In the genomic region with DNA sequence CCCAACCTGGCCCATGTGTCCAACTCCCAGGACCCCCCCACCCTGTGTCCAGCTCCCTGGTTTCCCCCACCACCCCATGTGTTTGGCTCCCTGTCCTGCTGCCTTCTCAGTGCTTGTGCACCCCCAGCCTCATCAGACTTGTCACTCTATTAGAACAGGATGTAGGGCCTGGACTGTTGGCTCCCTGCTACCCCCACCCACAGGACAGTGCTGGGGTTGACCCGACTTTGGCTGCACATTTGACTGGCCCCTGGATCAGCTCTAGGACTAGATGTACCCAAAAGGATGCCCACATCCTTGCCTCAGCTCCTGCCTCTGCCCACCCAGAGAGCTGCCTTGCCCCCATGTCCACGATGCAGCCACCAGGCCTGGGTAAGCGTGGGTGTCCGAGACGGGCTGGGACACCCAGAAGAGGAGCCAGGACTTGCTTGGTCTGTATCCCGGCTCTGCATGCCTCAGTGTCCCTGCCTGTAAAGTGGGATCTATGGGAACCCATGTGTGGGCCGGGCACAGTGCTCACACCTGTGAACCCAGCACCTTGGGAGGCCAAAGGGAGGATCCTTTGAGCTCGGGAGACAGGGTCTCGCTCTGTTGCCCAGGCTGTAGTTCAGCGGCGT, we compare ENCODE assay signal across 3 cellular contexts.
TF ChIP-seq lines count a peak whose summit lies in the region.

No MANE protein-coding gene starts in this region.

TF ChIP-seq in SK-N-SH, 30 proteins besides CTCF, POLR2A, EP300 and RAD21 (continued from another document):
- TF ChIP-seq CHD2 (IDR thresholded peaks at IDR 0.05; ENCODE audit: low read length, partially characterized antibody) (no peak), NRF1 (IDR thresholded peaks at IDR 0.05; ENCODE audit: low read depth, low read length) (no peak)
- TF ChIP-seq, protein P1, sequence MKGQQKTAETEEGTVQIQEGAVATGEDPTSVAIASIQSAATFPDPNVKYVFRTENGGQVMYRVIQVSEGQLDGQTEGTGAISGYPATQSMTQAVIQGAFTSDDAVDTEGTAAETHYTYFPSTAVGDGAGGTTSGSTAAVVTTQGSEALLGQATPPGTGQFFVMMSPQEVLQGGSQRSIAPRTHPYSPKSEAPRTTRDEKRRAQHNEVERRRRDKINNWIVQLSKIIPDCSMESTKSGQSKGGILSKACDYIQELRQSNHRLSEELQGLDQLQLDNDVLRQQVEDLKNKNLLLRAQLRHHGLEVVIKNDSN (IDR thresholded peaks at IDR 0.05; ENCODE audit: borderline replicate concordance, low read depth): no peak

TF ChIP-seq in SK-N-SH treated with all-trans-retinoic acid at 6 μM for 48 hours, 23 proteins besides CTCF, POLR2A, EP300 and RAD21 (continued from another document):
- TF ChIP-seq, protein P2, sequence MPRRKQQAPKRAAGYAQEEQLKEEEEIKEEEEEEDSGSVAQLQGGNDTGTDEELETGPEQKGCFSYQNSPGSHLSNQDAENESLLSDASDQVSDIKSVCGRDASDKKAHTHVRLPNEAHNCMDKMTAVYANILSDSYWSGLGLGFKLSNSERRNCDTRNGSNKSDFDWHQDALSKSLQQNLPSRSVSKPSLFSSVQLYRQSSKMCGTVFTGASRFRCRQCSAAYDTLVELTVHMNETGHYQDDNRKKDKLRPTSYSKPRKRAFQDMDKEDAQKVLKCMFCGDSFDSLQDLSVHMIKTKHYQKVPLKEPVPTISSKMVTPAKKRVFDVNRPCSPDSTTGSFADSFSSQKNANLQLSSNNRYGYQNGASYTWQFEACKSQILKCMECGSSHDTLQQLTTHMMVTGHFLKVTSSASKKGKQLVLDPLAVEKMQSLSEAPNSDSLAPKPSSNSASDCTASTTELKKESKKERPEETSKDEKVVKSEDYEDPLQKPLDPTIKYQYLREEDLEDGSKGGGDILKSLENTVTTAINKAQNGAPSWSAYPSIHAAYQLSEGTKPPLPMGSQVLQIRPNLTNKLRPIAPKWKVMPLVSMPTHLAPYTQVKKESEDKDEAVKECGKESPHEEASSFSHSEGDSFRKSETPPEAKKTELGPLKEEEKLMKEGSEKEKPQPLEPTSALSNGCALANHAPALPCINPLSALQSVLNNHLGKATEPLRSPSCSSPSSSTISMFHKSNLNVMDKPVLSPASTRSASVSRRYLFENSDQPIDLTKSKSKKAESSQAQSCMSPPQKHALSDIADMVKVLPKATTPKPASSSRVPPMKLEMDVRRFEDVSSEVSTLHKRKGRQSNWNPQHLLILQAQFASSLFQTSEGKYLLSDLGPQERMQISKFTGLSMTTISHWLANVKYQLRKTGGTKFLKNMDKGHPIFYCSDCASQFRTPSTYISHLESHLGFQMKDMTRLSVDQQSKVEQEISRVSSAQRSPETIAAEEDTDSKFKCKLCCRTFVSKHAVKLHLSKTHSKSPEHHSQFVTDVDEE (CRISPR knock-in tag; IDR thresholded peaks at IDR 0.05): no peak
- TF ChIP-seq, protein P3, sequence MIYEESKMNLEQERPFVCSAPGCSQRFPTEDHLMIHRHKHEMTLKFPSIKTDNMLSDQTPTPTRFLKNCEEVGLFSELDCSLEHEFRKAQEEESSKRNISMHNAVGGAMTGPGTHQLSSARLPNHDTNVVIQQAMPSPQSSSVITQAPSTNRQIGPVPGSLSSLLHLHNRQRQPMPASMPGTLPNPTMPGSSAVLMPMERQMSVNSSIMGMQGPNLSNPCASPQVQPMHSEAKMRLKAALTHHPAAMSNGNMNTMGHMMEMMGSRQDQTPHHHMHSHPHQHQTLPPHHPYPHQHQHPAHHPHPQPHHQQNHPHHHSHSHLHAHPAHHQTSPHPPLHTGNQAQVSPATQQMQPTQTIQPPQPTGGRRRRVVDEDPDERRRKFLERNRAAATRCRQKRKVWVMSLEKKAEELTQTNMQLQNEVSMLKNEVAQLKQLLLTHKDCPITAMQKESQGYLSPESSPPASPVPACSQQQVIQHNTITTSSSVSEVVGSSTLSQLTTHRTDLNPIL (CRISPR knock-in tag; IDR thresholded peaks at IDR 0.05; ENCODE audit: low read depth): no peak
- TF ChIP-seq ESRRG (CRISPR knock-in tag; IDR thresholded peaks at IDR 0.05): no peak
- TF ChIP-seq ZFP3 (CRISPR knock-in tag; IDR thresholded peaks at IDR 0.05): no peak
- TF ChIP-seq ZNF70 (CRISPR knock-in tag; IDR thresholded peaks at IDR 0.05): no peak
- no peak for TF ChIP-seq BACH2 (CRISPR knock-in tag; IDR thresholded peaks at IDR 0.05; ENCODE audit: borderline replicate concordance)
- TF ChIP-seq ARNTL (CRISPR knock-in tag; IDR thresholded peaks at IDR 0.05; ENCODE audit: borderline replicate concordance, low read depth): no peak
- TF ChIP-seq, protein P4, sequence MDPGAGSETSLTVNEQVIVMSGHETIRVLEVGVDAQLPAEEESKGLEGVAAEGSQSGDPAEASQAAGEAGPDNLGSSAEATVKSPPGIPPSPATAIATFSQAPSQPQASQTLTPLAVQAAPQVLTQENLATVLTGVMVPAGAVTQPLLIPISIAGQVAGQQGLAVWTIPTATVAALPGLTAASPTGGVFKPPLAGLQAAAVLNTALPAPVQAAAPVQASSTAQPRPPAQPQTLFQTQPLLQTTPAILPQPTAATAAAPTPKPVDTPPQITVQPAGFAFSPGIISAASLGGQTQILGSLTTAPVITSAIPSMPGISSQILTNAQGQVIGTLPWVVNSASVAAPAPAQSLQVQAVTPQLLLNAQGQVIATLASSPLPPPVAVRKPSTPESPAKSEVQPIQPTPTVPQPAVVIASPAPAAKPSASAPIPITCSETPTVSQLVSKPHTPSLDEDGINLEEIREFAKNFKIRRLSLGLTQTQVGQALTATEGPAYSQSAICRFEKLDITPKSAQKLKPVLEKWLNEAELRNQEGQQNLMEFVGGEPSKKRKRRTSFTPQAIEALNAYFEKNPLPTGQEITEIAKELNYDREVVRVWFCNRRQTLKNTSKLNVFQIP (CRISPR knock-in tag; IDR thresholded peaks at IDR 0.05; ENCODE audit: borderline replicate concordance, low read depth): no peak
- no peak for TF ChIP-seq GLIS3 (CRISPR knock-in tag; IDR thresholded peaks at IDR 0.05)

TF ChIP-seq in GM23338, 12 proteins besides CTCF, POLR2A, EP300 and RAD21:
- no peak for TF ChIP-seq NANOG (IDR thresholded peaks at IDR 0.05; ENCODE audit: borderline replicate concordance)
- TF ChIP-seq, protein P5, sequence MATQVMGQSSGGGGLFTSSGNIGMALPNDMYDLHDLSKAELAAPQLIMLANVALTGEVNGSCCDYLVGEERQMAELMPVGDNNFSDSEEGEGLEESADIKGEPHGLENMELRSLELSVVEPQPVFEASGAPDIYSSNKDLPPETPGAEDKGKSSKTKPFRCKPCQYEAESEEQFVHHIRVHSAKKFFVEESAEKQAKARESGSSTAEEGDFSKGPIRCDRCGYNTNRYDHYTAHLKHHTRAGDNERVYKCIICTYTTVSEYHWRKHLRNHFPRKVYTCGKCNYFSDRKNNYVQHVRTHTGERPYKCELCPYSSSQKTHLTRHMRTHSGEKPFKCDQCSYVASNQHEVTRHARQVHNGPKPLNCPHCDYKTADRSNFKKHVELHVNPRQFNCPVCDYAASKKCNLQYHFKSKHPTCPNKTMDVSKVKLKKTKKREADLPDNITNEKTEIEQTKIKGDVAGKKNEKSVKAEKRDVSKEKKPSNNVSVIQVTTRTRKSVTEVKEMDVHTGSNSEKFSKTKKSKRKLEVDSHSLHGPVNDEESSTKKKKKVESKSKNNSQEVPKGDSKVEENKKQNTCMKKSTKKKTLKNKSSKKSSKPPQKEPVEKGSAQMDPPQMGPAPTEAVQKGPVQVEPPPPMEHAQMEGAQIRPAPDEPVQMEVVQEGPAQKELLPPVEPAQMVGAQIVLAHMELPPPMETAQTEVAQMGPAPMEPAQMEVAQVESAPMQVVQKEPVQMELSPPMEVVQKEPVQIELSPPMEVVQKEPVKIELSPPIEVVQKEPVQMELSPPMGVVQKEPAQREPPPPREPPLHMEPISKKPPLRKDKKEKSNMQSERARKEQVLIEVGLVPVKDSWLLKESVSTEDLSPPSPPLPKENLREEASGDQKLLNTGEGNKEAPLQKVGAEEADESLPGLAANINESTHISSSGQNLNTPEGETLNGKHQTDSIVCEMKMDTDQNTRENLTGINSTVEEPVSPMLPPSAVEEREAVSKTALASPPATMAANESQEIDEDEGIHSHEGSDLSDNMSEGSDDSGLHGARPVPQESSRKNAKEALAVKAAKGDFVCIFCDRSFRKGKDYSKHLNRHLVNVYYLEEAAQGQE (IDR thresholded peaks at IDR 0.05; ENCODE audit: unreplicated experiment): no peak
- TF ChIP-seq ZNF331 (CRISPR knock-in tag; IDR thresholded peaks at IDR 0.05; ENCODE audit: low read depth): no peak
- TF ChIP-seq STAT1 (IDR thresholded peaks at IDR 0.05; ENCODE audit: unreplicated experiment): no peak
- TF ChIP-seq EZH2phosphoT487 (IDR thresholded peaks at IDR 0.05; ENCODE audit: unreplicated experiment): no peak
- TF ChIP-seq CREB1 (CRISPR knock-in tag; IDR thresholded peaks at IDR 0.05; ENCODE audit: low read depth): no peak
- TF ChIP-seq ZNF114 (CRISPR knock-in tag; IDR thresholded peaks at IDR 0.05): no peak
- TF ChIP-seq, protein P6, sequence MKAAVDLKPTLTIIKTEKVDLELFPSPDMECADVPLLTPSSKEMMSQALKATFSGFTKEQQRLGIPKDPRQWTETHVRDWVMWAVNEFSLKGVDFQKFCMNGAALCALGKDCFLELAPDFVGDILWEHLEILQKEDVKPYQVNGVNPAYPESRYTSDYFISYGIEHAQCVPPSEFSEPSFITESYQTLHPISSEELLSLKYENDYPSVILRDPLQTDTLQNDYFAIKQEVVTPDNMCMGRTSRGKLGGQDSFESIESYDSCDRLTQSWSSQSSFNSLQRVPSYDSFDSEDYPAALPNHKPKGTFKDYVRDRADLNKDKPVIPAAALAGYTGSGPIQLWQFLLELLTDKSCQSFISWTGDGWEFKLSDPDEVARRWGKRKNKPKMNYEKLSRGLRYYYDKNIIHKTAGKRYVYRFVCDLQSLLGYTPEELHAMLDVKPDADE (IDR thresholded peaks at IDR 0.05): no peak
- TF ChIP-seq POLR2AphosphoS5 (IDR thresholded peaks at IDR 0.05; ENCODE audit: low read depth): no peak
- TF ChIP-seq, protein P7, sequence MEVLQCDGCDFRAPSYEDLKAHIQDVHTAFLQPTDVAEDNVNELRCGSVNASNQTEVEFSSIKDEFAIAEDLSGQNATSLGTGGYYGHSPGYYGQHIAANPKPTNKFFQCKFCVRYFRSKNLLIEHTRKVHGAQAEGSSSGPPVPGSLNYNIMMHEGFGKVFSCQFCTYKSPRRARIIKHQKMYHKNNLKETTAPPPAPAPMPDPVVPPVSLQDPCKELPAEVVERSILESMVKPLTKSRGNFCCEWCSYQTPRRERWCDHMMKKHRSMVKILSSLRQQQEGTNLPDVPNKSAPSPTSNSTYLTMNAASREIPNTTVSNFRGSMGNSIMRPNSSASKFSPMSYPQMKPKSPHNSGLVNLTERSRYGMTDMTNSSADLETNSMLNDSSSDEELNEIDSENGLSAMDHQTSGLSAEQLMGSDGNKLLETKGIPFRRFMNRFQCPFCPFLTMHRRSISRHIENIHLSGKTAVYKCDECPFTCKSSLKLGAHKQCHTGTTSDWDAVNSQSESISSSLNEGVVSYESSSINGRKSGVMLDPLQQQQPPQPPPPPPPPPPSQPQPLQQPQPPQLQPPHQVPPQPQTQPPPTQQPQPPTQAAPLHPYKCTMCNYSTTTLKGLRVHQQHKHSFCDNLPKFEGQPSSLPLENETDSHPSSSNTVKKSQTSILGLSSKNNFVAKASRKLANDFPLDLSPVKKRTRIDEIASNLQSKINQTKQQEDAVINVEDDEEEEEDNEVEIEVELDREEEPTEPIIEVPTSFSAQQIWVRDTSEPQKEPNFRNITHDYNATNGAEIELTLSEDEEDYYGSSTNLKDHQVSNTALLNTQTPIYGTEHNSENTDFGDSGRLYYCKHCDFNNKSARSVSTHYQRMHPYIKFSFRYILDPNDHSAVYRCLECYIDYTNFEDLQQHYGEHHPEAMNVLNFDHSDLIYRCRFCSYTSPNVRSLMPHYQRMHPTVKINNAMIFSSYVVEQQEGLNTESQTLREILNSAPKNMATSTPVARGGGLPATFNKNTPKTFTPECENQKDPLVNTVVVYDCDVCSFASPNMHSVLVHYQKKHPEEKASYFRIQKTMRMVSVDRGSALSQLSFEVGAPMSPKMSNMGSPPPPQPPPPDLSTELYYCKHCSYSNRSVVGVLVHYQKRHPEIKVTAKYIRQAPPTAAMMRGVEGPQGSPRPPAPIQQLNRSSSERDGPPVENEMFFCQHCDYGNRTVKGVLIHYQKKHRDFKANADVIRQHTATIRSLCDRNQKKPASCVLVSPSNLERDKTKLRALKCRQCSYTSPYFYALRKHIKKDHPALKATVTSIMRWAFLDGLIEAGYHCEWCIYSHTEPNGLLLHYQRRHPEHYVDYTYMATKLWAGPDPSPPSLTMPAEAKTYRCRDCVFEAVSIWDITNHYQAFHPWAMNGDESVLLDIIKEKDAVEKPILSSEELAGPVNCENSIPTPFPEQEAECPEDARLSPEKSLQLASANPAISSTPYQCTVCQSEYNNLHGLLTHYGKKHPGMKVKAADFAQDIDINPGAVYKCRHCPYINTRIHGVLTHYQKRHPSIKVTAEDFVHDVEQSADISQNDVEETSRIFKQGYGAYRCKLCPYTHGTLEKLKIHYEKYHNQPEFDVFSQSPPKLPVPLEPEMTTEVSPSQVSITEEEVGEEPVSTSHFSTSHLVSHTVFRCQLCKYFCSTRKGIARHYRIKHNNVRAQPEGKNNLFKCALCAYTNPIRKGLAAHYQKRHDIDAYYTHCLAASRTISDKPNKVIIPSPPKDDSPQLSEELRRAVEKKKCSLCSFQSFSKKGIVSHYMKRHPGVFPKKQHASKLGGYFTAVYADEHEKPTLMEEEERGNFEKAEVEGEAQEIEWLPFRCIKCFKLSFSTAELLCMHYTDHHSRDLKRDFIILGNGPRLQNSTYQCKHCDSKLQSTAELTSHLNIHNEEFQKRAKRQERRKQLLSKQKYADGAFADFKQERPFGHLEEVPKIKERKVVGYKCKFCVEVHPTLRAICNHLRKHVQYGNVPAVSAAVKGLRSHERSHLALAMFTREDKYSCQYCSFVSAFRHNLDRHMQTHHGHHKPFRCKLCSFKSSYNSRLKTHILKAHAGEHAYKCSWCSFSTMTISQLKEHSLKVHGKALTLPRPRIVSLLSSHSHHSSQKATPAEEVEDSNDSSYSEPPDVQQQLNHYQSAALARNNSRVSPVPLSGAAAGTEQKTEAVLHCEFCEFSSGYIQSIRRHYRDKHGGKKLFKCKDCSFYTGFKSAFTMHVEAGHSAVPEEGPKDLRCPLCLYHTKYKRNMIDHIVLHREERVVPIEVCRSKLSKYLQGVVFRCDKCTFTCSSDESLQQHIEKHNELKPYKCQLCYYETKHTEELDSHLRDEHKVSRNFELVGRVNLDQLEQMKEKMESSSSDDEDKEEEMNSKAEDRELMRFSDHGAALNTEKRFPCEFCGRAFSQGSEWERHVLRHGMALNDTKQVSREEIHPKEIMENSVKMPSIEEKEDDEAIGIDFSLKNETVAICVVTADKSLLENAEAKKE (CRISPR knock-in tag; IDR thresholded peaks at IDR 0.05): no peak
- no peak for TF ChIP-seq EZH2 (IDR thresholded peaks at IDR 0.05; ENCODE audit: low read depth, unreplicated experiment)
- no peak for TF ChIP-seq JUNB (IDR thresholded peaks at IDR 0.05; ENCODE audit: unreplicated experiment)
TF ChIP-seq in GM23338: peak in this region for 0.
